Comparison of ENCODE assay signal across 1 cellular context in the genomic region with DNA sequence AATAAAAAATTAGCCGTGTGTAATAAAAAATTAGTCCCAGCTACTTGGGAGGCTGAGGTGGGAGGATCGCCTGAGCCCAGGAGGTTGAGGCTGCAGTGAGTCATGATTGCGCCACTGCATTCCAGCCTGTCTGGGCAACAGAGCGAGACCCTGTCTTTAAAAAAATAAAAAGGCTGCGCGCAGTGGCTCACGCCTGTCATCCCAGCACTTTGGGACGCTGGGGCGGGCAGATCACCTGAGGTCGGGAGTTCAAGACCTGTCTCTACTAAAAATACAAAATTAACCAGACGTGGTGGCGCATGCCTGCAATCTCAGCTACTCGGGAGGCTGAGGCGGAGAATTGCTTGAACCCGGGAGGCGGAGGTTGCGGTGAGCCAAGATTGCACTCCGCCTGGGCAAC.
TF ChIP-seq lines count a peak whose summit lies in the region.
"Not testable (repeated sequence)": the region's sequence is repeated elsewhere in the genome, so short reads cannot be mapped to it uniquely, and the experiment has no call there.

No MANE protein-coding gene starts in this region.

TF ChIP-seq in K562, 482 proteins besides CTCF, POLR2A, EP300 and RAD21:
- TF ChIP-seq CEBPG (CRISPR knock-in tag; IDR thresholded peaks at IDR 0.05), result peak; percentile 70; the same call in 1 of the 2 replicates
- 0 out of 4 replicates have a peak, but pooled peaks of 1 of the 2 experiments have one; percentile 19 for TF ChIP-seq CEBPG (tag; conservative IDR thresholded peaks at IDR 0.05 in 1 of 2, IDR thresholded peaks at IDR 0.05 in 1 of 2)
- TF ChIP-seq, protein P1, sequence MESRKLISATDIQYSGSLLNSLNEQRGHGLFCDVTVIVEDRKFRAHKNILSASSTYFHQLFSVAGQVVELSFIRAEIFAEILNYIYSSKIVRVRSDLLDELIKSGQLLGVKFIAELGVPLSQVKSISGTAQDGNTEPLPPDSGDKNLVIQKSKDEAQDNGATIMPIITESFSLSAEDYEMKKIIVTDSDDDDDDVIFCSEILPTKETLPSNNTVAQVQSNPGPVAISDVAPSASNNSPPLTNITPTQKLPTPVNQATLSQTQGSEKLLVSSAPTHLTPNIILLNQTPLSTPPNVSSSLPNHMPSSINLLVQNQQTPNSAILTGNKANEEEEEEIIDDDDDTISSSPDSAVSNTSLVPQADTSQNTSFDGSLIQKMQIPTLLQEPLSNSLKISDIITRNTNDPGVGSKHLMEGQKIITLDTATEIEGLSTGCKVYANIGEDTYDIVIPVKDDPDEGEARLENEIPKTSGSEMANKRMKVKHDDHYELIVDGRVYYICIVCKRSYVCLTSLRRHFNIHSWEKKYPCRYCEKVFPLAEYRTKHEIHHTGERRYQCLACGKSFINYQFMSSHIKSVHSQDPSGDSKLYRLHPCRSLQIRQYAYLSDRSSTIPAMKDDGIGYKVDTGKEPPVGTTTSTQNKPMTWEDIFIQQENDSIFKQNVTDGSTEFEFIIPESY (CRISPR knock-in tag; IDR thresholded peaks at IDR 0.05), result peak; percentile 98
- 0 out of 2 replicates have a peak, but pooled peaks have one; percentile 28 for TF ChIP-seq ZNF384 (IDR thresholded peaks at IDR 0.05; ENCODE audit: low read depth, low read length)
- TF ChIP-seq CEBPB (tag; IDR thresholded peaks at IDR 0.05), result peak; percentile 79
- TF ChIP-seq RBFOX2 (IDR thresholded peaks at IDR 0.05; ENCODE audit: low read depth, low read length), result 0 out of 2 replicates have a peak, but pooled peaks have one; percentile 15
- TF ChIP-seq HDAC2 (IDR thresholded peaks at IDR 0.05), result 0 out of 2 replicates have a peak, but pooled peaks have one; percentile 17
- TF ChIP-seq FOSL1 (tag; conservative IDR thresholded peaks at IDR 0.05), result peak; percentile 58; the same call in 1 of the 2 replicates
- peak; percentile 47 for TF ChIP-seq JUND (IDR thresholded peaks at IDR 0.05; ENCODE audit: borderline replicate concordance, low read depth, low read length)
- not testable (repeated sequence) for TF ChIP-seq JUND (tag; IDR thresholded peaks at IDR 0.05; ENCODE audit: borderline replicate concordance, low read depth, low read length)
- TF ChIP-seq, protein P2, sequence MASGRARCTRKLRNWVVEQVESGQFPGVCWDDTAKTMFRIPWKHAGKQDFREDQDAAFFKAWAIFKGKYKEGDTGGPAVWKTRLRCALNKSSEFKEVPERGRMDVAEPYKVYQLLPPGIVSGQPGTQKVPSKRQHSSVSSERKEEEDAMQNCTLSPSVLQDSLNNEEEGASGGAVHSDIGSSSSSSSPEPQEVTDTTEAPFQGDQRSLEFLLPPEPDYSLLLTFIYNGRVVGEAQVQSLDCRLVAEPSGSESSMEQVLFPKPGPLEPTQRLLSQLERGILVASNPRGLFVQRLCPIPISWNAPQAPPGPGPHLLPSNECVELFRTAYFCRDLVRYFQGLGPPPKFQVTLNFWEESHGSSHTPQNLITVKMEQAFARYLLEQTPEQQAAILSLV (tag; IDR thresholded peaks at IDR 0.05), result 0 out of 2 replicates have a peak, but pooled peaks have one; percentile 27
- TF ChIP-seq, protein P3, sequence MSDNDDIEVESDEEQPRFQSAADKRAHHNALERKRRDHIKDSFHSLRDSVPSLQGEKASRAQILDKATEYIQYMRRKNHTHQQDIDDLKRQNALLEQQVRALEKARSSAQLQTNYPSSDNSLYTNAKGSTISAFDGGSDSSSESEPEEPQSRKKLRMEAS (CRISPR knock-in tag; IDR thresholded peaks at IDR 0.05), result 0 out of 2 replicates have a peak, but pooled peaks have one; percentile 15
- peak; percentile 46 to 52; a peak in 2 of 4 replicates for TF ChIP-seq KDM1A (IDR thresholded peaks at IDR 0.05)
- TF ChIP-seq TEAD1 (CRISPR knock-in tag; IDR thresholded peaks at IDR 0.05), result peak in 1 of 2 experiments; percentile 88; a peak in 2 of 4 replicates
- peak; percentile 96 for TF ChIP-seq ZNF121 (CRISPR knock-in tag; conservative IDR thresholded peaks at IDR 0.05)
- TF ChIP-seq, protein P4, sequence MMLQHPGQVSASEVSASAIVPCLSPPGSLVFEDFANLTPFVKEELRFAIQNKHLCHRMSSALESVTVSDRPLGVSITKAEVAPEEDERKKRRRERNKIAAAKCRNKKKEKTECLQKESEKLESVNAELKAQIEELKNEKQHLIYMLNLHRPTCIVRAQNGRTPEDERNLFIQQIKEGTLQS (IDR thresholded peaks at IDR 0.05), result peak; percentile 84
- TF ChIP-seq, protein P4 (CRISPR knock-in tag; conservative IDR thresholded peaks at IDR 0.05), result 0 out of 2 replicates have a peak, but pooled peaks have one; percentile 58
TF ChIP-seq in K562: peak in this region for 14; not testable (repeated sequence) for 468.
